In the genomic region with DNA sequence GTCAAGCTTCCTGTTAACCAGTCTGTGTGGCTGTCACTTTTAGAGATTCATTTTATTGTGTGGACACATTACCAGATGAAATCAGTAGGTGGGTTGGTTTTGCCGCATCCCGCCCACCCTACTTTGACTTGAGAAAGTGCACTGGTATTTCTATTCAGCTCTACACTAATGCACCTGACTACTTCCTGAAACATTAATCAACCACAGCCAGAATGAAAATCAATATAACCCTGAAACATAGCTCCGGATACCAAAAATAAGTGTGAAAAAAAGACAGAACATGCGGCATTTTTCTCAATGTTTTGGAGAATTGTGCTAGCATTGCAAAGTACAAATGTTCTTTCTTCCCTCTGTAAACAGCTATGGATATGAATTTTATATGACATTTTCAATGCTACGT, we compare ENCODE assay signal across 21 cellular contexts.
A peak's percentile ranks its signal among the peaks of the same experiment; 100 is the strongest.
DNase-seq lines count a peak whose midpoint lies in the region; ATAC-seq, FAIRE-seq and TF ChIP-seq lines count a peak whose summit lies in the region.
"Had no signal": no experiment of that assay in that cellular context is flagged by ENCODE, and none has a peak within 500 bp of the region (broad histone marks: within the 10 kb centered on the region; RNA-seq: fewer than 3 reads in every experiment).

No MANE protein-coding gene starts in this region.

- FAIRE-seq in small intestine (lab: Jason Lieb, UNC) = no peak

- H3K4me3 ChIP-seq in mammary epithelial cell (replicated peaks in 1 of 3; ENCODE audit: insufficient read depth in 1 of 3, low read depth in 2 of 3, low read length in 3 of 3) (no peak overlapping the region), breast epithelium (no peak overlapping the region), body of pancreas (no peak overlapping the region), small intestine (ENCODE audit: low read depth in 1 of 2, low read length in 2 of 2) (no peak overlapping the region), H7 (ENCODE audit: insufficient read depth, low read depth, low read length) (no peak overlapping the region)

- H4K20me1 ChIP-seq in mammary epithelial cell (ENCODE audit: insufficient read depth, low read length) = no peaks in the 10 kb centered on the region

- intact Hi-C loops in mammary epithelial cell (cut with micrococcal nuclease) = no loop called here
- intact Hi-C loops in breast epithelium (cut with DNase I; ENCODE audit: low total_unique reads) = no loop called here
- intact Hi-C loops in body of pancreas (cut with DNase I) = no loop called here

- peaks cover 5% of the 10 kb centered on the region for H3K4me1 ChIP-seq in mammary epithelial cell (ENCODE audit: insufficient read depth, low read length)
- no peaks in the 10 kb centered on the region for H3K4me1 ChIP-seq in breast epithelium
- H3K4me1 ChIP-seq in body of pancreas = peaks cover 15% of the 10 kb centered on the region
- no peaks in the 10 kb centered on the region for H3K4me1 ChIP-seq in small intestine (ENCODE audit: control insufficient read depth in 2 of 2, insufficient read depth in 1 of 2, low read depth in 1 of 2, low read length in 1 of 2)

- TF ChIP-seq POLR2A in breast epithelium (IDR thresholded peaks at IDR 0.05) (no peak), body of pancreas (IDR thresholded peaks at IDR 0.05) (no peak)

- WGBS in mammary epithelial cell (ENCODE audit: low coverage, missing lambda C conversion rate) = 65% methylated on average over 3 of the region's 5 CpGs
- 13% methylated on average over 5 of the region's 5 CpGs for WGBS in body of pancreas, 2 donors
- WGBS in small intestine, 3 donors = 24 to 68% (median 33%) methylated on average over 5 of the region's 5 CpGs

- no peak for TF ChIP-seq CTCF in mammary epithelial cell (conservative IDR thresholded peaks at IDR 0.05 in 1 of 2, IDR thresholded peaks at IDR 0.05 in 1 of 2; ENCODE audit: extremely low read depth in 1 of 2, insufficient read depth in 1 of 2, low read depth in 1 of 2, low read length in 2 of 2)
- TF ChIP-seq CTCF in breast epithelium (IDR thresholded peaks at IDR 0.05) = no peak
- TF ChIP-seq CTCF in body of pancreas (IDR thresholded peaks at IDR 0.05) = no peak

- no peak for DNase-seq in mammary epithelial cell
- DNase-seq in breast epithelium (ENCODE audit: low spot score in 2 of 2) = no peak
- peak; percentile 35 for DNase-seq in NCI-H748 treated with DMSO at 0.1 percent for 48 hours (lab: John Stamatoyannopoulos, UW)
- peak in 3 of 4 donors; percentile 17 to 20 (median 18) for DNase-seq in body of pancreas
- DNase-seq in small intestine = peak; percentile 1
- no peak for DNase-seq in H7
- DNase-seq in ecto neural progenitor cell (ENCODE audit: low spot score) = no peak
- DNase-seq: C1 segment of cervical spinal cord; CD8-positive, alpha-beta memory T cell; DND-41; H9; Karpas-422; MM.1S; NCI-H1092; NCI-H1694 treated with DMSO at 0.1 percent for 48 hours; NCI-H526 treated with DMSO at 0.1 percent for 48 hours; OCI-M1; RPMI8226; SIG-M5 had no signal

- no peak overlapping the region for H2AFZ ChIP-seq in mammary epithelial cell (ENCODE audit: low read depth, low read length)

- in situ Hi-C loops in mammary epithelial cell (cut with MboI; ENCODE audit: low sequenced_read_pairs in 2 of 2) = no loop called here

- H3K27ac ChIP-seq in mammary epithelial cell (ENCODE audit: insufficient read depth, low read depth, low read length) = no peak overlapping the region
- H3K27ac ChIP-seq in breast epithelium = no peak overlapping the region
- peak overlapping the region; percentile 5 to 77 (median 48) for H3K27ac ChIP-seq in body of pancreas
- H3K27ac ChIP-seq in small intestine (ENCODE audit: low read depth in 1 of 2, low read length in 1 of 2) = no peak overlapping the region
- H3K27ac ChIP-seq: HL-60 had no signal

- CTCF ChIA-PET in mammary epithelial cell (lab: Charles Lee; ENCODE audit: low non-redundant PET) = no interaction called here

- no peaks in the 10 kb centered on the region for H3K9me3 ChIP-seq in mammary epithelial cell (replicated peaks; ENCODE audit: insufficient read depth, low read length)
- H3K9me3 ChIP-seq in breast epithelium = no peaks in the 10 kb centered on the region
- no peaks in the 10 kb centered on the region for H3K9me3 ChIP-seq in body of pancreas
- no peaks in the 10 kb centered on the region for H3K9me3 ChIP-seq in small intestine (ENCODE audit: control insufficient read depth, low read depth)

- H3K4me2 ChIP-seq in mammary epithelial cell (ENCODE audit: insufficient read depth, low read depth, low read length) = peak overlapping the region; percentile 35

- no peak overlapping the region for H3K9ac ChIP-seq in mammary epithelial cell (ENCODE audit: insufficient read depth, low read length)

- no peaks in the 10 kb centered on the region for H3K79me2 ChIP-seq in mammary epithelial cell (ENCODE audit: insufficient read depth, low read length)

- dilution Hi-C loops in mammary epithelial cell (cut with HindIII; ENCODE audit: low sequenced_read_pairs) = no loop called here

- no peaks in the 10 kb centered on the region for H3K36me3 ChIP-seq in mammary epithelial cell (ENCODE audit: insufficient read depth, low read length)
- no peaks in the 10 kb centered on the region for H3K36me3 ChIP-seq in breast epithelium
- H3K36me3 ChIP-seq in body of pancreas (replicated peaks in 1 of 2; ENCODE audit: insufficient read depth in 1 of 2, low read depth in 2 of 2) = no peaks in the 10 kb centered on the region
- H3K36me3 ChIP-seq in small intestine (ENCODE audit: control insufficient read depth in 2 of 2, insufficient read depth in 2 of 2, low read length in 2 of 2) = no peaks in the 10 kb centered on the region
- no peaks in the 10 kb centered on the region for H3K36me3 ChIP-seq in H7 (replicated peaks; ENCODE audit: control insufficient read depth, insufficient read depth, low read length)

- no TSS peak for BruUV-seq in mammary epithelial cell (replicated peaks; lab: Mats Ljungman, UMichigan)

- H3K27me3 ChIP-seq in mammary epithelial cell (ENCODE audit: insufficient read depth, low read length) = no peaks in the 10 kb centered on the region
- H3K27me3 ChIP-seq in breast epithelium = no peaks in the 10 kb centered on the region
- H3K27me3 ChIP-seq in body of pancreas = no peaks in the 10 kb centered on the region
- H3K27me3 ChIP-seq in small intestine (ENCODE audit: control insufficient read depth in 2 of 2, insufficient read depth in 2 of 2, low read length in 2 of 2) = no peaks in the 10 kb centered on the region
- no peaks in the 10 kb centered on the region for H3K27me3 ChIP-seq in H7 (ENCODE audit: control insufficient read depth, insufficient read depth, low read length)

- ATAC-seq in body of pancreas (peak; percentile 91), HG03280 (IDR thresholded peaks at IDR 0.05; ENCODE audit: unreplicated experiment) (no peak)

Comparison
In these comparisons a context has a peak if more than half of its experiments do, and no peak if none do; other contexts are left out.
1. DNase-seq: peak in NCI-H748 treated with DMSO at 0.1 percent for 48 hours (single experiment), body of pancreas (3 of 4) and small intestine (single experiment); none in mammary epithelial cell (single experiment), breast epithelium (0 of 2), H7 (single experiment) and ecto neural progenitor cell (single experiment).
2. H3K27ac ChIP-seq: peak in body of pancreas (4 of 4); none in mammary epithelial cell (single experiment), breast epithelium (0 of 2) and small intestine (0 of 2).